Comparison of ENCODE assay signal across 6 cellular contexts in genomic region chr9:30718483-30718882, GRCh38.
"Had no signal": no experiment of that assay in that cellular context is flagged by ENCODE, and none has a peak within 500 bp of the region (broad histone marks: within the 10 kb centered on the region; RNA-seq: fewer than 3 reads in every experiment).

No MANE protein-coding gene starts in this region.

- ATAC-seq: GM23338, HepG2 had no signal

- H2AFZ ChIP-seq: GM23338 had no signal

- H3K27ac ChIP-seq: HL-60 had no signal

- H3K4me2 ChIP-seq: GM23338 had no signal

- H3K4me3 ChIP-seq: GM23338 had no signal

- DNase-seq: H9, HCEC 1CT, KBM-7 had no signal
